Comparison of ENCODE assay signal across 19 cellular contexts in genomic region chr17:71057448-71057847, GRCh38.
"Had no signal": no experiment of that assay in that cellular context is flagged by ENCODE, and none has a peak within 500 bp of the region (broad histone marks: within the 10 kb centered on the region; RNA-seq: fewer than 3 reads in every experiment).

No MANE protein-coding gene starts in this region.

- H3K4me3 ChIP-seq: hepatocyte, left ventricle myocardium inferior, spleen, upper lobe of right lung had no signal

- H3K4me1 ChIP-seq: left ventricle myocardium inferior, spleen, upper lobe of right lung had no signal

- H3K4me1 Mint-ChIP-seq: activated naive CD8-positive, alpha-beta T cell treated with anti-CD3 and anti-CD28 coated beads, Interleukin-2, amount 50 U/mL, for 24 hours; activated T-helper 17 cell treated with anti-CD3 and anti-CD28 coated beads, Interleukin-2, amount 50 U/mL, for 72 hours had no signal

- H3K27me3 Mint-ChIP-seq: activated naive CD8-positive, alpha-beta T cell treated with anti-CD3 and anti-CD28 coated beads, Interleukin-2, amount 50 U/mL, for 24 hours; dendritic cell treated with granulocyte-macrophage colony-stimulating factor and Interleukin-4, amounts not matched to agents 40 ng/mL and 50 ng/mL, for 4 days; natural killer cell treated with Interleukin-12 subunit alpha and Interleukin-12 subunit beta and Interleukin-15 and Interleukin-18, amount 100 ng/mL, for 72 hours; stimulated activated naive CD8-positive, alpha-beta T cell treated with anti-CD3 and anti-CD28 coated beads, Interleukin-15, Interleukin-2, amounts not matched to agents 100 ng/mL and 50 ng/mL, for 24 hours had no signal

- ATAC-seq: activated CD4-positive, CD25-positive, alpha-beta regulatory T cell treated with anti-CD3 and anti-CD28 coated beads, Interleukin-2, amount 50 U/mL, for 24 hours; activated naive CD8-positive, alpha-beta T cell treated with anti-CD3 and anti-CD28 coated beads, Interleukin-2, amount 50 U/mL, for 24 hours; activated T-helper 17 cell treated with anti-CD3 and anti-CD28 coated beads, Interleukin-2, amount 50 U/mL, for 72 hours; natural killer cell treated with Interleukin-12 subunit alpha and Interleukin-12 subunit beta and Interleukin-15 and Interleukin-18, amount 100 ng/mL, for 72 hours; sciatic nerve; upper lobe of right lung had no signal

- H3K36me3 Mint-ChIP-seq: natural killer cell treated with Interleukin-12 subunit alpha and Interleukin-12 subunit beta and Interleukin-15 and Interleukin-18, amount 100 ng/mL, for 72 hours had no signal

- H3K9me3 ChIP-seq: left ventricle myocardium inferior, upper lobe of right lung had no signal

- H3K27ac Mint-ChIP-seq: activated naive CD4-positive, alpha-beta T cell treated with anti-CD3 and anti-CD28 coated beads for 36 hours; activated naive CD8-positive, alpha-beta T cell treated with anti-CD3 and anti-CD28 coated beads, Interleukin-2, amount 50 U/mL, for 24 hours; activated T-helper 17 cell treated with anti-CD3 and anti-CD28 coated beads, Interleukin-2, amount 50 U/mL, for 72 hours; dendritic cell treated with granulocyte-macrophage colony-stimulating factor and Interleukin-4, amounts not matched to agents 40 ng/mL and 50 ng/mL, for 4 days; natural killer cell treated with Interleukin-12 subunit alpha and Interleukin-12 subunit beta and Interleukin-15 and Interleukin-18, amount 100 ng/mL, for 72 hours; stimulated activated naive CD8-positive, alpha-beta T cell treated with anti-CD3 and anti-CD28 coated beads, Interleukin-15, Interleukin-2, amounts not matched to agents 100 ng/mL and 50 ng/mL, for 24 hours; T-helper 2 cell treated with Interferon-gamma antibody and Interleukin-4, amounts not matched to agents 5 μg/mL and 100 μg/mL, for 36 hours had no signal

- H3K4me3 Mint-ChIP-seq: activated naive CD4-positive, alpha-beta T cell treated with anti-CD3 and anti-CD28 coated beads for 36 hours; activated naive CD8-positive, alpha-beta T cell treated with anti-CD3 and anti-CD28 coated beads, Interleukin-2, amount 50 U/mL, for 24 hours; activated T-helper 17 cell treated with anti-CD3 and anti-CD28 coated beads, Interleukin-2, amount 50 U/mL, for 72 hours; dendritic cell treated with granulocyte-macrophage colony-stimulating factor and Interleukin-4, amounts not matched to agents 40 ng/mL and 50 ng/mL, for 4 days; natural killer cell treated with Interleukin-12 subunit alpha and Interleukin-12 subunit beta and Interleukin-15 and Interleukin-18, amount 100 ng/mL, for 72 hours; stimulated activated naive CD8-positive, alpha-beta T cell treated with anti-CD3 and anti-CD28 coated beads, Interleukin-15, Interleukin-2, amounts not matched to agents 100 ng/mL and 50 ng/mL, for 24 hours; T-helper 2 cell treated with Interferon-gamma antibody and Interleukin-4, amounts not matched to agents 5 μg/mL and 100 μg/mL, for 36 hours had no signal

- H3K27ac ChIP-seq: hepatocyte, left ventricle myocardium inferior, spleen, upper lobe of right lung had no signal

- H3K27me3 ChIP-seq: hepatocyte, spleen, upper lobe of right lung had no signal

- H3K36me3 ChIP-seq: left ventricle myocardium inferior, spleen, upper lobe of right lung had no signal

- DNase-seq: activated naive CD4-positive, alpha-beta T cell treated with anti-CD3 and anti-CD28 coated beads for 36 hours; activated naive CD8-positive, alpha-beta T cell treated with anti-CD3 and anti-CD28 coated beads, Interleukin-2, amount 50 U/mL, for 24 hours; activated T-cell treated with anti-CD3 and anti-CD28 coated beads for 4 hours; aorta; effector memory CD4-positive, alpha-beta T cell; kidney; left ventricle myocardium inferior; mesendoderm; occipital lobe; spleen; upper lobe of right lung had no signal
